19 cellular contexts compared by ENCODE assay signal in genomic region chr1:10529772-10530171, GRCh38. TPM values are rescaled to one million over a fixed set of nuclear protein-coding genes. Genes with fewer than 3 reads are reported as not detected.
A peak's percentile ranks its signal among the peaks of the same experiment; 100 is the strongest.
DNase-seq lines count a peak whose midpoint lies in the region; ATAC-seq and TF ChIP-seq lines count a peak whose summit lies in the region.
"Had no signal": no experiment of that assay in that cellular context is flagged by ENCODE, and none has a peak within 500 bp of the region (broad histone marks: within the 10 kb centered on the region; RNA-seq: fewer than 3 reads in every experiment).

No MANE protein-coding gene starts in this region.

- CTCF ChIA-PET in activated naive CD4-positive, alpha-beta T cell treated with anti-CD3 and anti-CD28 coated beads, Interleukin-2, amount 10 ng/mL, durations not matched to agents 7 days and 5 days (lab: Charles Lee) = no interaction called here

- H3K4me1 Mint-ChIP-seq in H9 = peaks cover 50 to 52% of the 10 kb centered on the region in 2 experiments
- peaks cover 3% of the 10 kb centered on the region for H3K4me1 Mint-ChIP-seq in activated naive CD4-positive, alpha-beta T cell treated with anti-CD3 and anti-CD28 coated beads, Interleukin-2, amount 10 ng/mL, durations not matched to agents 7 days and 5 days

- H3K4me2 ChIP-seq in H9 (ENCODE audit: insufficient read depth, insufficient read length, low read length) = peak overlapping the region; percentile 46

- no peak overlapping the region for H4K8ac ChIP-seq in H9 (replicated peaks; ENCODE audit: insufficient read length, low read depth, low read length)

- H2AK5ac ChIP-seq in H9 (ENCODE audit: insufficient read length, low read length) = no peak overlapping the region

- H3K27ac ChIP-seq in H9 (ENCODE audit: insufficient read length, low read depth, low read length) (no peak overlapping the region), VCaP (peak overlapping the region; percentile 50; the same call in 1 of the 2 replicates), rectal smooth muscle tissue (ENCODE audit: low read depth, low read length) (peak overlapping the region; percentile 77)
- H3K27ac ChIP-seq: suprapubic skin had no signal

- H2BK5ac ChIP-seq in H9 (ENCODE audit: insufficient read length, low read length) = no peak overlapping the region

- no peak overlapping the region for H3K18ac ChIP-seq in H9 (ENCODE audit: insufficient read length, low read depth, low read length)

- no peaks in the 10 kb centered on the region for H3K36me3 Mint-ChIP-seq in H9 (ENCODE audit: insufficient read depth in 1 of 3, low read depth in 3 of 3)
- H3K36me3 Mint-ChIP-seq in activated naive CD4-positive, alpha-beta T cell treated with anti-CD3 and anti-CD28 coated beads, Interleukin-2, amount 10 ng/mL, durations not matched to agents 7 days and 5 days = no peaks in the 10 kb centered on the region
- H3K36me3 Mint-ChIP-seq: memory B cell had no signal

- no peak overlapping the region for H2AFZ ChIP-seq in H9 (ENCODE audit: low read length)

- H4K20me1 ChIP-seq in H9 (ENCODE audit: control insufficient read depth, insufficient read depth, insufficient read length) = no peaks in the 10 kb centered on the region

- H3K4me3 ChIP-seq in rectal smooth muscle tissue (ENCODE audit: low read length) = no peak overlapping the region
- H3K4me3 ChIP-seq: HAP-1, MG63, suprapubic skin had no signal

- no peaks in the 10 kb centered on the region for H3K79me2 ChIP-seq in H9 (ENCODE audit: insufficient read depth, low read length)

- no peak overlapping the region for H2BK15ac ChIP-seq in H9 (ENCODE audit: low read depth, low read length)

- no peak overlapping the region for H4K91ac ChIP-seq in H9 (ENCODE audit: insufficient read length, low read depth, low read length)

- H3K23ac ChIP-seq in H9 (ENCODE audit: insufficient read length, low read depth, low read length) = no peak overlapping the region

- H3K9me3 ChIP-seq in H9 (ENCODE audit: control insufficient read depth, low read depth, low read length) = no peaks in the 10 kb centered on the region
- H3K9me3 ChIP-seq: HAP-1, MG63, suprapubic skin had no signal

- H3K56ac ChIP-seq in H9 (ENCODE audit: insufficient read length, low read depth, low read length) = no peak overlapping the region

- no peak overlapping the region for H3K9ac ChIP-seq in H9 (ENCODE audit: extremely low read depth, insufficient read length, low read length)
- H3K9ac ChIP-seq in rectal smooth muscle tissue (ENCODE audit: low read length) = no peak overlapping the region

- WGBS in H9 (ENCODE audit: extremely low coverage, insufficient read length, low lambda C conversion rate) = no CpG with 5 or more reads among the region's 3 CpGs

- no peaks in the 10 kb centered on the region for H3K36me3 ChIP-seq in rectal smooth muscle tissue (ENCODE audit: control insufficient read depth, insufficient read depth, low read length)
- H3K36me3 ChIP-seq: HAP-1, MG63, suprapubic skin had no signal

- DNase-seq in H9 (peak; percentile 58), iPS DF 19.7 (ENCODE audit: low read depth, low spot score) (peak; percentile 78), GDM1 (lab: John Stamatoyannopoulos, UW) (no peak)
- no peak for DNase-seq in activated naive CD4-positive, alpha-beta T cell treated with anti-CD3 and anti-CD28 coated beads, Interleukin-2, amount 10 ng/mL, durations not matched to agents 7 days and 5 days
- DNase-seq: activated CD8-positive, alpha-beta T cell treated with anti-CD3 and anti-CD28 coated beads, Interleukin-2, amount 10 ng/mL, durations not matched to agents 7 days and 5 days; activated T-cell treated with anti-CD3 and anti-CD28 coated beads, Interleukin-2, amount 50 U/mL, for 72 hours; AML-193; Calu3; effector CD8-positive, alpha-beta T cell; foreskin fibroblast; NCI-H1930; PC-3 had no signal

- H3K4ac ChIP-seq in H9 (ENCODE audit: low read depth, low read length) = no peak overlapping the region

- no peak overlapping the region; a peak in 1 of 7 replicates for H3K27ac Mint-ChIP-seq in H9
- H3K27ac Mint-ChIP-seq in activated naive CD4-positive, alpha-beta T cell treated with anti-CD3 and anti-CD28 coated beads, Interleukin-2, amount 10 ng/mL, durations not matched to agents 7 days and 5 days = no peak overlapping the region
- H3K27ac Mint-ChIP-seq: activated CD8-positive, alpha-beta T cell treated with anti-CD3 and anti-CD28 coated beads, Interleukin-2, amount 10 ng/mL, durations not matched to agents 7 days and 5 days; activated T-cell treated with anti-CD3 and anti-CD28 coated beads, Interleukin-2, amount 50 U/mL, for 72 hours; memory B cell had no signal

- ATAC-seq in HG03135 (IDR thresholded peaks at IDR 0.05; ENCODE audit: unreplicated experiment) = no peak
- ATAC-seq: activated CD8-positive, alpha-beta T cell treated with anti-CD3 and anti-CD28 coated beads, Interleukin-2, amount 10 ng/mL, durations not matched to agents 7 days and 5 days; activated T-cell treated with anti-CD3 and anti-CD28 coated beads, Interleukin-2, amount 50 U/mL, for 72 hours; PC-3 had no signal

- H3K4me3 Mint-ChIP-seq in H9 = peak overlapping the region; percentile 17 to 38; a peak in 4 of 5 replicates
- H3K4me3 Mint-ChIP-seq in activated naive CD4-positive, alpha-beta T cell treated with anti-CD3 and anti-CD28 coated beads, Interleukin-2, amount 10 ng/mL, durations not matched to agents 7 days and 5 days = no peak overlapping the region
- H3K4me3 Mint-ChIP-seq: activated CD8-positive, alpha-beta T cell treated with anti-CD3 and anti-CD28 coated beads, Interleukin-2, amount 10 ng/mL, durations not matched to agents 7 days and 5 days; activated T-cell treated with anti-CD3 and anti-CD28 coated beads, Interleukin-2, amount 50 U/mL, for 72 hours; memory B cell had no signal

- no peak overlapping the region for H3K14ac ChIP-seq in H9 (ENCODE audit: insufficient read depth, low read length)

- no peak overlapping the region for H3T11ph ChIP-seq in H9 (ENCODE audit: low read length)

- no peak overlapping the region for H2BK12ac ChIP-seq in H9 (ENCODE audit: insufficient read length, low read depth, low read length)

- H3K27me3 ChIP-seq in H9 (ENCODE audit: insufficient read depth, low read length) (no peaks in the 10 kb centered on the region), rectal smooth muscle tissue (ENCODE audit: control insufficient read depth, insufficient read depth, low read length) (no peaks in the 10 kb centered on the region)
- H3K27me3 ChIP-seq: MG63, suprapubic skin had no signal

- TF ChIP-seq CTCF in H9 (conservative IDR thresholded peaks at IDR 0.05) (no peak), VCaP (conservative IDR thresholded peaks at IDR 0.05) (no peak)

- H3K4me1 ChIP-seq in H9 (ENCODE audit: insufficient read depth, low read length) (peaks cover 10% of the 10 kb centered on the region), rectal smooth muscle tissue (ENCODE audit: control insufficient read depth, insufficient read depth, low read length) (peaks cover 29% of the 10 kb centered on the region)

- H2BK120ac ChIP-seq in H9 (ENCODE audit: low read depth, low read length, poor library complexity, severe bottlenecking) = no peak overlapping the region

- no peaks in the 10 kb centered on the region for H3K79me1 ChIP-seq in H9 (ENCODE audit: insufficient read depth, low read depth, low read length, poor library complexity, severe bottlenecking)

- H3K23me2 ChIP-seq in H9 (ENCODE audit: insufficient read length, low read depth, low read length, poor library complexity, severe bottlenecking) = no peaks in the 10 kb centered on the region

- H4K5ac ChIP-seq in H9 (ENCODE audit: insufficient read length, low read depth, low read length) = no peak overlapping the region

- no peak overlapping the region for H2BK20ac ChIP-seq in H9 (ENCODE audit: low read depth, low read length, poor library complexity, severe bottlenecking)

- H3K9me3 Mint-ChIP-seq in H9 = no peaks in the 10 kb centered on the region
- no peaks in the 10 kb centered on the region for H3K9me3 Mint-ChIP-seq in activated naive CD4-positive, alpha-beta T cell treated with anti-CD3 and anti-CD28 coated beads, Interleukin-2, amount 10 ng/mL, durations not matched to agents 7 days and 5 days
- H3K9me3 Mint-ChIP-seq: activated T-cell treated with anti-CD3 and anti-CD28 coated beads, Interleukin-2, amount 50 U/mL, for 72 hours; memory B cell had no signal

- H3K27me3 Mint-ChIP-seq in H9 (ENCODE audit: low read depth) = no peaks in the 10 kb centered on the region
- no peaks in the 10 kb centered on the region for H3K27me3 Mint-ChIP-seq in activated naive CD4-positive, alpha-beta T cell treated with anti-CD3 and anti-CD28 coated beads, Interleukin-2, amount 10 ng/mL, durations not matched to agents 7 days and 5 days
- H3K27me3 Mint-ChIP-seq: memory B cell had no signal

RNA-seq across cellular contexts. Expression of gene PEX14, which starts 55.0 kb away (rescaled TPM):
- 20.7 and 23.9 TPM in 2 replicates for total RNA-seq in H9 (2021)

RNA-seq across cellular contexts. Expression of gene DFFA, which starts 57.4 kb away (rescaled TPM):
- 94.1 and 98.2 TPM in 2 replicates for total RNA-seq in H9 (2021)

Comparison
In these comparisons a context has a peak if more than half of its experiments do, and no peak if none do; other contexts are left out.
1. DNase-seq: peak in H9 (single experiment) and iPS DF 19.7 (single experiment); none in activated naive CD4-positive, alpha-beta T cell treated with anti-CD3 and anti-CD28 coated beads, Interleukin-2, amount 10 ng/mL, durations not matched to agents 7 days and 5 days (single experiment) and GDM1 (single experiment).